ENCODE assay signal across 21 cellular contexts in the genomic region with DNA sequence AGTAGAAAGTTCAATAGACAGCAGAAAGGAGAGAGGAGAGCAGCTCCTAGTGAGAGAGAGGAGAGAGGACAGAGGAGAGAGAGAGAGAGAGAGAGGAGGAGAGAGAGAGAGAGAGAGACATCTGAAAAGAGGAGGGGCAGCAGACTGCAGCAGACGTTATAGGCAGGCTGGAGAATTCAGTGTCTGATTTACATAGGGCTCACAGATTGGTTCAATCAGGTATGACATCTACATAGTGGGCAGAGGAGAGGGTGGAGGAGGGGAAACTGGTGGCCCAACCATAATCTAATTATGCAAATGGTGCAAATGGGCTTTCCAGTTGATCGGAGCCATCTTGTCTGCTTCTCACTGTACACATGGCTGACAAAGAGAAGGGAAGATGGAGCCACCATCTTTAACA.
DNase-seq lines count a peak whose midpoint lies in the region; ATAC-seq and TF ChIP-seq lines count a peak whose summit lies in the region.
"Had no signal": no experiment of that assay in that cellular context is flagged by ENCODE, and none has a peak within 500 bp of the region (broad histone marks: within the 10 kb centered on the region; RNA-seq: fewer than 3 reads in every experiment).

No MANE protein-coding gene starts in this region.

- H3K9me3 Mint-ChIP-seq in WTC11: peaks cover 22% of the 10 kb centered on the region
- H3K9me3 Mint-ChIP-seq: stimulated activated naive CD8-positive, alpha-beta T cell treated with anti-CD3 and anti-CD28 coated beads, Interleukin-15, Interleukin-2, amounts not matched to agents 100 ng/mL and 50 ng/mL, for 24 hours had no signal

- peaks cover 3% of the 10 kb centered on the region; the same call in 1 of the 2 replicates for H3K4me1 Mint-ChIP-seq in WTC11

- ATAC-seq in WTC11 (peak; percentile 71), GM21529 (IDR thresholded peaks at IDR 0.05; ENCODE audit: unreplicated experiment) (no peak), HG02678 (IDR thresholded peaks at IDR 0.05; ENCODE audit: unreplicated experiment) (no peak), GM21381 (IDR thresholded peaks at IDR 0.05; ENCODE audit: unreplicated experiment) (no peak)
- ATAC-seq: A549; activated T-cell treated with anti-CD3 and anti-CD28 coated beads, Interleukin-2, amount 50 U/mL, for 72 hours; CD8-positive, alpha-beta T cell; left ventricle myocardium superior; PC-3; Right ventricle myocardium inferior had no signal

- POLR2A ChIA-PET in WTC11 (lab: Charles Lee): no interaction called here

- no peak overlapping the region for H3K27ac Mint-ChIP-seq in WTC11
- H3K27ac Mint-ChIP-seq: activated T-cell treated with anti-CD3 and anti-CD28 coated beads, Interleukin-2, amount 50 U/mL, for 72 hours; CD8-positive, alpha-beta T cell; stimulated activated naive CD8-positive, alpha-beta T cell treated with anti-CD3 and anti-CD28 coated beads, Interleukin-15, Interleukin-2, amounts not matched to agents 100 ng/mL and 50 ng/mL, for 24 hours had no signal

- peak; percentile 34 for DNase-seq in NCI-H2171 treated with DMSO at 0.1 percent for 48 hours (lab: John Stamatoyannopoulos, UW)
- DNase-seq in NCI-H2171 (lab: John Stamatoyannopoulos, UW): no peak
- DNase-seq in NCI-H524 (lab: John Stamatoyannopoulos, UW): peak; percentile 14 to 49
- no peak for DNase-seq in WTC11 (ENCODE audit: low spot score)
- DNase-seq in activated CD4-positive, alpha-beta T cell treated with anti-CD3 and anti-CD28 coated beads for 4 hours: no peak
- DNase-seq: activated naive CD4-positive, alpha-beta T cell; activated T-cell treated with anti-CD3 and anti-CD28 coated beads, Interleukin-2, amount 50 U/mL, for 72 hours; CD8-positive, alpha-beta T cell; GDM1; HCEC 1CT; left ventricle myocardium superior; NCI-H187; NCI-H2227 treated with DMSO at 0.1 percent for 48 hours; PC-3 had no signal

- no peak for TF ChIP-seq CTCF in WTC11 (IDR thresholded peaks at IDR 0.05)

- no peak overlapping the region for H3K4me3 Mint-ChIP-seq in WTC11
- H3K4me3 Mint-ChIP-seq: activated T-cell treated with anti-CD3 and anti-CD28 coated beads, Interleukin-2, amount 50 U/mL, for 72 hours; brain; CD8-positive, alpha-beta T cell; stimulated activated naive CD8-positive, alpha-beta T cell treated with anti-CD3 and anti-CD28 coated beads, Interleukin-15, Interleukin-2, amounts not matched to agents 100 ng/mL and 50 ng/mL, for 24 hours had no signal

- CTCF ChIA-PET in WTC11 (lab: Charles Lee): no interaction called here

- H3K36me3 Mint-ChIP-seq in WTC11: no peaks in the 10 kb centered on the region
- H3K36me3 Mint-ChIP-seq: CD8-positive, alpha-beta T cell had no signal

- no peaks in the 10 kb centered on the region for H3K27me3 Mint-ChIP-seq in WTC11 (ENCODE audit: low read depth)
- H3K27me3 Mint-ChIP-seq: brain; stimulated activated naive CD8-positive, alpha-beta T cell treated with anti-CD3 and anti-CD28 coated beads, Interleukin-15, Interleukin-2, amounts not matched to agents 100 ng/mL and 50 ng/mL, for 24 hours had no signal

TF ChIP-seq in WTC11, 78 proteins besides CTCF, POLR2A, EP300 and RAD21 (continues in another document):
- no peak for TF ChIP-seq ZNF671 (CRISPR knock-in tag; IDR thresholded peaks at IDR 0.05)
- TF ChIP-seq, protein P1, sequence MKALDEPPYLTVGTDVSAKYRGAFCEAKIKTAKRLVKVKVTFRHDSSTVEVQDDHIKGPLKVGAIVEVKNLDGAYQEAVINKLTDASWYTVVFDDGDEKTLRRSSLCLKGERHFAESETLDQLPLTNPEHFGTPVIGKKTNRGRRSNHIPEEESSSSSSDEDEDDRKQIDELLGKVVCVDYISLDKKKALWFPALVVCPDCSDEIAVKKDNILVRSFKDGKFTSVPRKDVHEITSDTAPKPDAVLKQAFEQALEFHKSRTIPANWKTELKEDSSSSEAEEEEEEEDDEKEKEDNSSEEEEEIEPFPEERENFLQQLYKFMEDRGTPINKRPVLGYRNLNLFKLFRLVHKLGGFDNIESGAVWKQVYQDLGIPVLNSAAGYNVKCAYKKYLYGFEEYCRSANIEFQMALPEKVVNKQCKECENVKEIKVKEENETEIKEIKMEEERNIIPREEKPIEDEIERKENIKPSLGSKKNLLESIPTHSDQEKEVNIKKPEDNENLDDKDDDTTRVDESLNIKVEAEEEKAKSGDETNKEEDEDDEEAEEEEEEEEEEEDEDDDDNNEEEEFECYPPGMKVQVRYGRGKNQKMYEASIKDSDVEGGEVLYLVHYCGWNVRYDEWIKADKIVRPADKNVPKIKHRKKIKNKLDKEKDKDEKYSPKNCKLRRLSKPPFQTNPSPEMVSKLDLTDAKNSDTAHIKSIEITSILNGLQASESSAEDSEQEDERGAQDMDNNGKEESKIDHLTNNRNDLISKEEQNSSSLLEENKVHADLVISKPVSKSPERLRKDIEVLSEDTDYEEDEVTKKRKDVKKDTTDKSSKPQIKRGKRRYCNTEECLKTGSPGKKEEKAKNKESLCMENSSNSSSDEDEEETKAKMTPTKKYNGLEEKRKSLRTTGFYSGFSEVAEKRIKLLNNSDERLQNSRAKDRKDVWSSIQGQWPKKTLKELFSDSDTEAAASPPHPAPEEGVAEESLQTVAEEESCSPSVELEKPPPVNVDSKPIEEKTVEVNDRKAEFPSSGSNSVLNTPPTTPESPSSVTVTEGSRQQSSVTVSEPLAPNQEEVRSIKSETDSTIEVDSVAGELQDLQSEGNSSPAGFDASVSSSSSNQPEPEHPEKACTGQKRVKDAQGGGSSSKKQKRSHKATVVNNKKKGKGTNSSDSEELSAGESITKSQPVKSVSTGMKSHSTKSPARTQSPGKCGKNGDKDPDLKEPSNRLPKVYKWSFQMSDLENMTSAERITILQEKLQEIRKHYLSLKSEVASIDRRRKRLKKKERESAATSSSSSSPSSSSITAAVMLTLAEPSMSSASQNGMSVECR (CRISPR knock-in tag; IDR thresholded peaks at IDR 0.05; ENCODE audit: borderline replicate concordance): no peak
- TF ChIP-seq PREB (CRISPR knock-in tag; IDR thresholded peaks at IDR 0.05; ENCODE audit: borderline replicate concordance): no peak
- TF ChIP-seq ZNF396 (CRISPR knock-in tag; IDR thresholded peaks at IDR 0.05; ENCODE audit: borderline replicate concordance): no peak
- TF ChIP-seq NFYB (CRISPR knock-in tag; conservative IDR thresholded peaks at IDR 0.05; ENCODE audit: low read depth): no peak
- no peak for TF ChIP-seq TEAD1 (CRISPR knock-in tag; IDR thresholded peaks at IDR 0.05)
- TF ChIP-seq, protein P2, sequence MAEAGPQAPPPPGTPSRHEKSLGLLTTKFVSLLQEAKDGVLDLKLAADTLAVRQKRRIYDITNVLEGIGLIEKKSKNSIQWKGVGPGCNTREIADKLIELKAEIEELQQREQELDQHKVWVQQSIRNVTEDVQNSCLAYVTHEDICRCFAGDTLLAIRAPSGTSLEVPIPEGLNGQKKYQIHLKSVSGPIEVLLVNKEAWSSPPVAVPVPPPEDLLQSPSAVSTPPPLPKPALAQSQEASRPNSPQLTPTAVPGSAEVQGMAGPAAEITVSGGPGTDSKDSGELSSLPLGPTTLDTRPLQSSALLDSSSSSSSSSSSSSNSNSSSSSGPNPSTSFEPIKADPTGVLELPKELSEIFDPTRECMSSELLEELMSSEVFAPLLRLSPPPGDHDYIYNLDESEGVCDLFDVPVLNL (CRISPR knock-in tag; IDR thresholded peaks at IDR 0.05; ENCODE audit: borderline replicate concordance, low read depth): no peak
- TF ChIP-seq, protein P3, sequence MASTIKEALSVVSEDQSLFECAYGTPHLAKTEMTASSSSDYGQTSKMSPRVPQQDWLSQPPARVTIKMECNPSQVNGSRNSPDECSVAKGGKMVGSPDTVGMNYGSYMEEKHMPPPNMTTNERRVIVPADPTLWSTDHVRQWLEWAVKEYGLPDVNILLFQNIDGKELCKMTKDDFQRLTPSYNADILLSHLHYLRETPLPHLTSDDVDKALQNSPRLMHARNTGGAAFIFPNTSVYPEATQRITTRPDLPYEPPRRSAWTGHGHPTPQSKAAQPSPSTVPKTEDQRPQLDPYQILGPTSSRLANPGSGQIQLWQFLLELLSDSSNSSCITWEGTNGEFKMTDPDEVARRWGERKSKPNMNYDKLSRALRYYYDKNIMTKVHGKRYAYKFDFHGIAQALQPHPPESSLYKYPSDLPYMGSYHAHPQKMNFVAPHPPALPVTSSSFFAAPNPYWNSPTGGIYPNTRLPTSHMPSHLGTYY (CRISPR knock-in tag; IDR thresholded peaks at IDR 0.05): no peak
- TF ChIP-seq, protein P4, sequence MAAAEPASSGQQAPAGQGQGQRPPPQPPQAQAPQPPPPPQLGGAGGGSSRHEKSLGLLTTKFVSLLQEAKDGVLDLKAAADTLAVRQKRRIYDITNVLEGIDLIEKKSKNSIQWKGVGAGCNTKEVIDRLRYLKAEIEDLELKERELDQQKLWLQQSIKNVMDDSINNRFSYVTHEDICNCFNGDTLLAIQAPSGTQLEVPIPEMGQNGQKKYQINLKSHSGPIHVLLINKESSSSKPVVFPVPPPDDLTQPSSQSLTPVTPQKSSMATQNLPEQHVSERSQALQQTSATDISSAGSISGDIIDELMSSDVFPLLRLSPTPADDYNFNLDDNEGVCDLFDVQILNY (CRISPR knock-in tag; IDR thresholded peaks at IDR 0.05): no peak
- TF ChIP-seq, protein P5, sequence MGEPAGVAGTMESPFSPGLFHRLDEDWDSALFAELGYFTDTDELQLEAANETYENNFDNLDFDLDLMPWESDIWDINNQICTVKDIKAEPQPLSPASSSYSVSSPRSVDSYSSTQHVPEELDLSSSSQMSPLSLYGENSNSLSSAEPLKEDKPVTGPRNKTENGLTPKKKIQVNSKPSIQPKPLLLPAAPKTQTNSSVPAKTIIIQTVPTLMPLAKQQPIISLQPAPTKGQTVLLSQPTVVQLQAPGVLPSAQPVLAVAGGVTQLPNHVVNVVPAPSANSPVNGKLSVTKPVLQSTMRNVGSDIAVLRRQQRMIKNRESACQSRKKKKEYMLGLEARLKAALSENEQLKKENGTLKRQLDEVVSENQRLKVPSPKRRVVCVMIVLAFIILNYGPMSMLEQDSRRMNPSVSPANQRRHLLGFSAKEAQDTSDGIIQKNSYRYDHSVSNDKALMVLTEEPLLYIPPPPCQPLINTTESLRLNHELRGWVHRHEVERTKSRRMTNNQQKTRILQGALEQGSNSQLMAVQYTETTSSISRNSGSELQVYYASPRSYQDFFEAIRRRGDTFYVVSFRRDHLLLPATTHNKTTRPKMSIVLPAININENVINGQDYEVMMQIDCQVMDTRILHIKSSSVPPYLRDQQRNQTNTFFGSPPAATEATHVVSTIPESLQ (CRISPR knock-in tag; IDR thresholded peaks at IDR 0.05): no peak

Comparison
In these comparisons a context has a peak if more than half of its experiments do, and no peak if none do; other contexts are left out.
1. DNase-seq: peak in NCI-H2171 treated with DMSO at 0.1 percent for 48 hours (single experiment) and NCI-H524 (2 of 2); none in NCI-H2171 (single experiment), WTC11 (single experiment) and activated CD4-positive, alpha-beta T cell treated with anti-CD3 and anti-CD28 coated beads for 4 hours (0 of 2).